In genomic region chr5:68180286-68181038, GRCh38 we compare ENCODE assay signal across 17 cellular contexts.
"Had no signal": no experiment of that assay in that cellular context is flagged by ENCODE, and none has a peak within 500 bp of the region (broad histone marks: within the 10 kb centered on the region; RNA-seq: fewer than 3 reads in every experiment).

No MANE protein-coding gene starts in this region.

- H3K27me3 ChIP-seq: ascending aorta, gastrocnemius medialis, heart left ventricle had no signal

- H3K27ac ChIP-seq: ascending aorta, gastrocnemius medialis, heart left ventricle, parathyroid adenoma had no signal

- H3K36me3 ChIP-seq: ascending aorta, gastrocnemius medialis, heart left ventricle had no signal

- H3K4me3 ChIP-seq: ascending aorta, gastrocnemius medialis, heart left ventricle had no signal

- H3K4me1 ChIP-seq: ascending aorta, gastrocnemius medialis had no signal

- ATAC-seq: activated CD8-positive, alpha-beta T cell treated with anti-CD3 and anti-CD28 coated beads, Interleukin-2, amount 10 ng/mL, durations not matched to agents 7 days and 5 days; activated T-cell treated with anti-CD3 and anti-CD28 coated beads, Interleukin-2, amount 50 U/mL, for 4 hours; gastrocnemius medialis; heart left ventricle; left ventricle myocardium superior; naive thymus-derived CD4-positive, alpha-beta T cell had no signal

- H3K9ac ChIP-seq: parathyroid adenoma had no signal

- DNase-seq: activated B cell treated with CpG ODN at 0.5 μM for 24 hours; activated CD4-positive, alpha-beta T cell treated with anti-CD3 and anti-CD28 coated beads, Interleukin-2, amount 10 ng/mL, durations not matched to agents 24 days and 14 days; activated CD8-positive, alpha-beta T cell treated with anti-CD3 and anti-CD28 coated beads, Interleukin-2, amount 10 ng/mL, durations not matched to agents 7 days and 5 days; activated naive CD4-positive, alpha-beta T cell treated with anti-CD3 and anti-CD28 coated beads for 36 hours; activated T-cell treated with anti-CD3 and anti-CD28 coated beads, Interleukin-2, amount 50 U/mL, for 4 hours; cortex of kidney; gastrocnemius medialis; heart left ventricle; immature natural killer cell; kidney glomerular epithelial cell; left ventricle myocardium superior; naive thymus-derived CD4-positive, alpha-beta T cell; stimulated activated naive CD4-positive, alpha-beta T cell; T-helper 1 cell; T-helper 9 cell had no signal

- H3K79me2 ChIP-seq: parathyroid adenoma had no signal

- H3K9me3 ChIP-seq: ascending aorta, gastrocnemius medialis, heart left ventricle had no signal
